Comparison of ENCODE assay signal across 23 cellular contexts in the genomic region with DNA sequence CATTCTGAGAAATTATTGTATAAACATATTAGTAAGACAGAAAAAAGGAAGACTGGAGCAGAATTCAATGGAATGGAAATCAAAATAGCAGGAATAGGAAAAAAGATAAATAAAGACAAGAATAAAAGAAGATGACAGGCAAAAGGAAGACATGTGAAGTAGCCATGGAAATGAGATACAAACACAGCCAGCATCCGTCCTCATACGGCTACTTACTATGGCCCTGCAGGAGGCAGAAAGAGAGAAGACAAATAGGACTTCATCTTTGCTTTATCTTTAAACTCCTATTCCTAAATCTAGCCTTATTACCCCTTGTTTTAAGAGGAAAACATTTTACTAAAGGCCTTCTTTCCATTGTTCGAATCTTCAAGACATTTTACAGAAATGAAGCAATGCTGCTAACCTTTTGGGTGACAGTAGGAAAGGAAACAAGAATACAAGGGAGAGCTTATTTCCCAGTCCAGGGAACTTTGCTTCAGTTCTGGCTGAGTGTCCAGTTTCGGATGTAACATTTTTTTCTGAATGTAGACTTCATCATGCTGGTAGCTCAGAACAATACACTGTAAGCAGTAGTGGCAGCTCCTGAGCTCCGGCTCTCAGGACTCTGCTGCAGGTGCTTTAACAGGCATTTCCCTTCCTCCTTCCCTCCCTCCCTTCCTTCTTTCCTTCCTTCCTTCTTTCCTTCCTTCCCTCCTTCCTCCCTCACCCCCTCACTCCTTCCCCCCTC.
DNase-seq lines count a peak whose midpoint lies in the region; ATAC-seq and TF ChIP-seq lines count a peak whose summit lies in the region.
"Had no signal": no experiment of that assay in that cellular context is flagged by ENCODE, and none has a peak within 500 bp of the region (broad histone marks: within the 10 kb centered on the region; RNA-seq: fewer than 3 reads in every experiment).

No MANE protein-coding gene starts in this region.

- intact Hi-C loops in breast epithelium (cut with DNase I; ENCODE audit: low total_unique reads), result no loop called here
- intact Hi-C loops in MCF 10A (cut with micrococcal nuclease), result no loop called here
- intact Hi-C loops in sciatic nerve (cut with DNase I), result no loop called here

- no peak overlapping the region for H3K27ac Mint-ChIP-seq in MCF 10A (ENCODE audit: low read depth, unreplicated experiment)
- H3K27ac Mint-ChIP-seq: CD4-positive, alpha-beta T cell had no signal

- no peaks in the 10 kb centered on the region for H3K27me3 Mint-ChIP-seq in MCF 10A (ENCODE audit: insufficient read depth, unreplicated experiment)
- H3K27me3 Mint-ChIP-seq: CD4-positive, alpha-beta T cell had no signal

- ATAC-seq in gastroesophageal sphincter, result no peak
- ATAC-seq in sciatic nerve, result peak; percentile 83
- ATAC-seq in GM21619 (IDR thresholded peaks at IDR 0.05; ENCODE audit: unreplicated experiment), result no peak
- ATAC-seq: PC-3, SK-N-SH treated with all-trans-retinoic acid at 6 μM for 48 hours had no signal

- H3K27me3 ChIP-seq in breast epithelium (no peaks in the 10 kb centered on the region), Karpas-422 (ENCODE audit: low read length) (no peaks in the 10 kb centered on the region), gastroesophageal sphincter (no peaks in the 10 kb centered on the region)
- H3K27me3 ChIP-seq: BLaER1, MG63 had no signal

- H2AFZ ChIP-seq in Karpas-422 (ENCODE audit: low read length), result no peak overlapping the region

- H3K4me3 ChIP-seq in breast epithelium (no peak overlapping the region), Karpas-422 (ENCODE audit: low read length) (no peak overlapping the region), gastroesophageal sphincter (no peak overlapping the region)
- H3K4me3 ChIP-seq: BLaER1, MG63 had no signal

- no peaks in the 10 kb centered on the region for H3K9me3 Mint-ChIP-seq in MCF 10A (ENCODE audit: unreplicated experiment)
- H3K9me3 Mint-ChIP-seq: CD4-positive, alpha-beta T cell had no signal

- peaks cover 16% of the 10 kb centered on the region for H3K79me2 ChIP-seq in Karpas-422 (ENCODE audit: low read length)

- H3K4me2 ChIP-seq in Karpas-422 (ENCODE audit: low read depth, low read length, poor library complexity, severe bottlenecking), result peak overlapping the region; percentile 52
- H3K4me2 ChIP-seq: BLaER1 had no signal

- no peaks in the 10 kb centered on the region for H3K9me3 ChIP-seq in breast epithelium
- H3K9me3 ChIP-seq in Karpas-422 (ENCODE audit: low read length), result no peaks in the 10 kb centered on the region
- H3K9me3 ChIP-seq in gastroesophageal sphincter, result no peaks in the 10 kb centered on the region
- H3K9me3 ChIP-seq: BLaER1, MG63 had no signal

- no peak for TF ChIP-seq EP300 in gastroesophageal sphincter (IDR thresholded peaks at IDR 0.05)

- H3K4me1 ChIP-seq in breast epithelium (no peaks in the 10 kb centered on the region), Karpas-422 (ENCODE audit: low read length) (peaks cover 34% of the 10 kb centered on the region), gastroesophageal sphincter (peaks cover 0 to 16% (median 0%) of the 10 kb centered on the region in 3 donors)
- H3K4me1 ChIP-seq: BLaER1 had no signal

- no peak overlapping the region for H3K9ac ChIP-seq in Karpas-422 (ENCODE audit: low read length)
- H3K9ac ChIP-seq: BLaER1 had no signal

- no TSS peak for BruUV-seq in MCF 10A (replicated peaks; lab: Mats Ljungman, UMichigan)

- no peaks in the 10 kb centered on the region for H3K4me1 Mint-ChIP-seq in MCF 10A (ENCODE audit: insufficient read depth, unreplicated experiment)

- H3K27ac ChIP-seq in breast epithelium (peak overlapping the region; percentile 49 to 54), Karpas-422 (ENCODE audit: low read length) (peak overlapping the region; percentile 57), gastroesophageal sphincter (peak overlapping the region in 3 of 4 donors; percentile 59 to 60 (median 60))
- H3K27ac ChIP-seq: 22Rv1, BLaER1 had no signal

- TF ChIP-seq POLR2A in breast epithelium (IDR thresholded peaks at IDR 0.05) (no peak), gastroesophageal sphincter (IDR thresholded peaks at IDR 0.05) (no peak)

- H3K36me3 ChIP-seq in breast epithelium, result no peaks in the 10 kb centered on the region
- H3K36me3 ChIP-seq in Karpas-422 (ENCODE audit: insufficient read depth, low read length), result no peaks in the 10 kb centered on the region
- H3K36me3 ChIP-seq in gastroesophageal sphincter, result no peaks in the 10 kb centered on the region
- H3K36me3 ChIP-seq: BLaER1, MG63 had no signal

- no peak for DNase-seq in breast epithelium (ENCODE audit: low spot score in 2 of 2)
- DNase-seq in MCF 10A (ENCODE audit: unreplicated experiment), result no peak
- DNase-seq in Karpas-422, result peak; percentile 69
- no peak for DNase-seq in sciatic nerve (ENCODE audit: low spot score)
- DNase-seq in ecto neural progenitor cell (ENCODE audit: low spot score), result no peak
- no peak for DNase-seq in cortex of kidney (lab: John Stamatoyannopoulos, UW)
- DNase-seq: ACHN; CD4-positive, alpha-beta T cell; COR-L47; DMS153; Kasumi-1; MG63; NCI-H1417; NCI-H187; NCI-H2107; NCI-H446 treated with DMSO at 0.1 percent for 48 hours; NCI-H526 treated with DMSO at 0.1 percent for 48 hours; PC-3 had no signal

- H3K9me2 ChIP-seq in Karpas-422 (replicated peaks; ENCODE audit: insufficient read depth, low read length), result no peaks in the 10 kb centered on the region

- no peak overlapping the region for H3K4me3 Mint-ChIP-seq in MCF 10A (ENCODE audit: unreplicated experiment)
- H3K4me3 Mint-ChIP-seq: CD4-positive, alpha-beta T cell had no signal

- POLR2A ChIA-PET in MCF 10A (lab: Yijun Ruan, JAX), result interaction anchor here (0.6 to 1.9 kb wide), 3 partner anchors 11 to 224 kb away, joined by 3 to 5 read pairs (median 4); no protein-coding TSS in a partner anchor

- no peaks in the 10 kb centered on the region for H3K36me3 Mint-ChIP-seq in MCF 10A (ENCODE audit: insufficient read depth, unreplicated experiment)

- H4K20me1 ChIP-seq in Karpas-422 (ENCODE audit: insufficient read depth, low read depth, low read length), result no peaks in the 10 kb centered on the region
- H4K20me1 ChIP-seq: BLaER1 had no signal

- CTCF ChIA-PET in MCF 10A (lab: Yijun Ruan, JAX), result interaction anchor here (0.7 to 1.9 kb wide), 6 partner anchors 11 to 99 kb away, joined by 3 to 9 read pairs (median 4); no protein-coding TSS in a partner anchor

- TF ChIP-seq CTCF in breast epithelium (IDR thresholded peaks at IDR 0.05) (no peak), MCF 10A (IDR thresholded peaks at IDR 0.05; ENCODE audit: unreplicated experiment) (no peak), gastroesophageal sphincter (IDR thresholded peaks at IDR 0.05) (no peak)

- WGBS in gastroesophageal sphincter (ENCODE audit: low coverage in 1 of 2), 2 donors, result 11 to 33% methylated on average over 5 of the region's 5 CpGs
